8 cellular contexts compared by ENCODE assay signal in genomic region chr9:110156902-110157301, GRCh38. TPM values are rescaled to one million over a fixed set of nuclear protein-coding genes. Genes with fewer than 3 reads are reported as not detected.
A peak's percentile ranks its signal among the peaks of the same experiment; 100 is the strongest.
DNase-seq lines count a peak whose midpoint lies in the region; ATAC-seq and TF ChIP-seq lines count a peak whose summit lies in the region.

No MANE protein-coding gene starts in this region.

- H4K20me1 ChIP-seq in GM23248 (ENCODE audit: insufficient read depth) = peaks cover 37% of the 10 kb centered on the region

- no peaks in the 10 kb centered on the region for H3K9me3 ChIP-seq in GM23248 (ENCODE audit: low read depth)
- H3K9me3 ChIP-seq in sigmoid colon = no peaks in the 10 kb centered on the region

- CTCF ChIA-PET in activated CD8-positive, alpha-beta memory T cell treated with anti-CD3 and anti-CD28 coated beads, Interleukin-2, amount 10 ng/mL, durations not matched to agents 7 days and 5 days (lab: Charles Lee) = interaction anchor here (1.1 to 2.9 kb wide), 7 partner anchors 9 to 255 kb away, joined by 3 to 21 read pairs (median 4); no protein-coding TSS in a partner anchor

- peaks cover 44% of the 10 kb centered on the region for H3K4me1 ChIP-seq in GM23248 (ENCODE audit: insufficient read depth)
- H3K4me1 ChIP-seq in sigmoid colon = peaks cover 0 to 56% (median 42%) of the 10 kb centered on the region in 4 donors

- peak; percentile 88 for ATAC-seq in activated CD8-positive, alpha-beta memory T cell treated with anti-CD3 and anti-CD28 coated beads, Interleukin-2, amount 10 ng/mL, durations not matched to agents 7 days and 5 days

- TF ChIP-seq CTCF in sigmoid colon (IDR thresholded peaks at IDR 0.05) = no peak

- H3K36me3 Mint-ChIP-seq in activated CD8-positive, alpha-beta memory T cell treated with anti-CD3 and anti-CD28 coated beads, Interleukin-2, amount 10 ng/mL, durations not matched to agents 7 days and 5 days = peaks cover 68% of the 10 kb centered on the region

- TF ChIP-seq POLR2A in sigmoid colon (IDR thresholded peaks at IDR 0.05) = no peak

- H3K79me2 ChIP-seq in GM23248 (ENCODE audit: insufficient read depth) = peaks cover 100% of the 10 kb centered on the region

- H2AFZ ChIP-seq in GM23248 = no peak overlapping the region

- peak overlapping the region; percentile 10 for H3K4me2 ChIP-seq in GM23248 (ENCODE audit: unreplicated experiment)

- peak overlapping the region; percentile 41 for H3K4me3 Mint-ChIP-seq in activated CD8-positive, alpha-beta memory T cell treated with anti-CD3 and anti-CD28 coated beads, Interleukin-2, amount 10 ng/mL, durations not matched to agents 7 days and 5 days

- intact Hi-C loops in sigmoid colon (cut with DNase I) = no loop called here

- H3K9me2 ChIP-seq in GM23248 (ENCODE audit: insufficient read depth) = no peaks in the 10 kb centered on the region

- no peak for TF ChIP-seq EP300 in sigmoid colon (IDR thresholded peaks at IDR 0.05)

- peaks cover 70% of the 10 kb centered on the region for H3F3A ChIP-seq in GM23248 (ENCODE audit: insufficient read depth)

- H3K27me3 Mint-ChIP-seq in activated CD8-positive, alpha-beta memory T cell treated with anti-CD3 and anti-CD28 coated beads, Interleukin-2, amount 10 ng/mL, durations not matched to agents 7 days and 5 days = no peaks in the 10 kb centered on the region

- peak overlapping the region; percentile 87 for H3K27ac Mint-ChIP-seq in activated CD8-positive, alpha-beta memory T cell treated with anti-CD3 and anti-CD28 coated beads, Interleukin-2, amount 10 ng/mL, durations not matched to agents 7 days and 5 days

- H3K27me3 ChIP-seq in GM23248 (replicated peaks; ENCODE audit: insufficient read depth) = no peaks in the 10 kb centered on the region
- no peaks in the 10 kb centered on the region for H3K27me3 ChIP-seq in sigmoid colon

- peaks cover 98% of the 10 kb centered on the region for H3K4me1 Mint-ChIP-seq in activated CD8-positive, alpha-beta memory T cell treated with anti-CD3 and anti-CD28 coated beads, Interleukin-2, amount 10 ng/mL, durations not matched to agents 7 days and 5 days

- H3K9ac ChIP-seq in GM23248 = no peak overlapping the region

- peaks cover 3% of the 10 kb centered on the region for H3K9me3 Mint-ChIP-seq in activated CD8-positive, alpha-beta memory T cell treated with anti-CD3 and anti-CD28 coated beads, Interleukin-2, amount 10 ng/mL, durations not matched to agents 7 days and 5 days (ENCODE audit: low read depth)

- H3K4me3 ChIP-seq in GM23248 = no peak overlapping the region
- no peak overlapping the region for H3K4me3 ChIP-seq in sigmoid colon

- H3K27ac ChIP-seq in GM23248 (peak overlapping the region; percentile 26; the same call in 1 of the 2 replicates), sigmoid colon (peak overlapping the region in 3 of 4 donors; percentile 61 to 67 (median 65))

- DNase-seq in activated CD8-positive, alpha-beta memory T cell treated with anti-CD3 and anti-CD28 coated beads, Interleukin-2, amount 10 ng/mL, durations not matched to agents 7 days and 5 days = peak; percentile 76
- no peak for DNase-seq in activated CD8-positive, alpha-beta memory T cell treated with anti-CD3 and anti-CD28 coated beads, Interleukin-2, amount 50 U/mL, for 4 hours
- DNase-seq in GM23248 (peak; percentile 86), LHCN-M2 (ENCODE audit: low read depth) (peak; percentile 90), amniotic epithelial cell (ENCODE audit: low read depth) (peak; percentile 57), sigmoid colon (no peak), NCI-H345 treated with DMSO at 0.1 percent for 48 hours (lab: John Stamatoyannopoulos, UW; ENCODE audit: unreplicated experiment) (no peak)
- no peak for DNase-seq in stimulated activated CD4-positive, alpha-beta T cell treated with anti-CD3 and anti-CD28 coated beads, Interleukin-4, amount 100 ng/mL, for 1 hour

- 2 to 4% methylated on average over 4 of the region's 4 CpGs for WGBS in GM23248 (ENCODE audit: low coverage in 1 of 2, low lambda C conversion rate in 2 of 2, missing lambda C conversion rate in 2 of 2), 2 experiments
- 32 to 72% methylated on average over 4 of the region's 4 CpGs for WGBS in sigmoid colon, 2 donors

- peaks cover 17% of the 10 kb centered on the region; the same call in 1 of the 2 replicates for H3K36me3 ChIP-seq in GM23248 (ENCODE audit: low read depth)
- H3K36me3 ChIP-seq in sigmoid colon = no peaks in the 10 kb centered on the region

- in situ Hi-C loops in GM23248 (cut with MboI) = loop anchor here (10.0 kb wide), 1 partner anchor 252 kb away; no protein-coding TSS in a partner anchor

RNA-seq across cellular contexts. Expression of gene C9orf152, which starts 51.1 kb away (rescaled TPM):
- total RNA-seq in activated CD8-positive, alpha-beta memory T cell treated with anti-CD3 and anti-CD28 coated beads, Interleukin-2, amount 10 ng/mL, durations not matched to agents 7 days and 5 days = not detected
- not detected in 2 replicates for total RNA-seq in GM23248 (2014; rRNA removed; shearing (Covaris generic))
- 0.09 TPM in 1 of 2 replicates, not detected in the other for polyA plus RNA-seq in GM23248 (2016; fragmentation: Nextera tagmentation; extraction: Ambion mirVana)
- not detected in 2 replicates for total RNA-seq in LHCN-M2 (2014; rRNA removed)
- 0.04 TPM for polyA plus RNA-seq in LHCN-M2 (2012)
- total RNA-seq in sigmoid colon = not detected
- polyA plus RNA-seq in sigmoid colon = 10 to 100 TPM; 24.8 to 58.5 (median 49.9) TPM

Comparison
In these comparisons a context has a peak if more than half of its experiments do, and no peak if none do; other contexts are left out.
1. DNase-seq: peak in activated CD8-positive, alpha-beta memory T cell treated with anti-CD3 and anti-CD28 coated beads, Interleukin-2, amount 10 ng/mL, durations not matched to agents 7 days and 5 days (single experiment), GM23248 (single experiment), LHCN-M2 (single experiment) and amniotic epithelial cell (single experiment); none in activated CD8-positive, alpha-beta memory T cell treated with anti-CD3 and anti-CD28 coated beads, Interleukin-2, amount 50 U/mL, for 4 hours (single experiment), sigmoid colon (single experiment), stimulated activated CD4-positive, alpha-beta T cell treated with anti-CD3 and anti-CD28 coated beads, Interleukin-4, amount 100 ng/mL, for 1 hour (single experiment) and NCI-H345 treated with DMSO at 0.1 percent for 48 hours (single experiment).